Comparison of ENCODE assay signal across 8 cellular contexts in the genomic region with DNA sequence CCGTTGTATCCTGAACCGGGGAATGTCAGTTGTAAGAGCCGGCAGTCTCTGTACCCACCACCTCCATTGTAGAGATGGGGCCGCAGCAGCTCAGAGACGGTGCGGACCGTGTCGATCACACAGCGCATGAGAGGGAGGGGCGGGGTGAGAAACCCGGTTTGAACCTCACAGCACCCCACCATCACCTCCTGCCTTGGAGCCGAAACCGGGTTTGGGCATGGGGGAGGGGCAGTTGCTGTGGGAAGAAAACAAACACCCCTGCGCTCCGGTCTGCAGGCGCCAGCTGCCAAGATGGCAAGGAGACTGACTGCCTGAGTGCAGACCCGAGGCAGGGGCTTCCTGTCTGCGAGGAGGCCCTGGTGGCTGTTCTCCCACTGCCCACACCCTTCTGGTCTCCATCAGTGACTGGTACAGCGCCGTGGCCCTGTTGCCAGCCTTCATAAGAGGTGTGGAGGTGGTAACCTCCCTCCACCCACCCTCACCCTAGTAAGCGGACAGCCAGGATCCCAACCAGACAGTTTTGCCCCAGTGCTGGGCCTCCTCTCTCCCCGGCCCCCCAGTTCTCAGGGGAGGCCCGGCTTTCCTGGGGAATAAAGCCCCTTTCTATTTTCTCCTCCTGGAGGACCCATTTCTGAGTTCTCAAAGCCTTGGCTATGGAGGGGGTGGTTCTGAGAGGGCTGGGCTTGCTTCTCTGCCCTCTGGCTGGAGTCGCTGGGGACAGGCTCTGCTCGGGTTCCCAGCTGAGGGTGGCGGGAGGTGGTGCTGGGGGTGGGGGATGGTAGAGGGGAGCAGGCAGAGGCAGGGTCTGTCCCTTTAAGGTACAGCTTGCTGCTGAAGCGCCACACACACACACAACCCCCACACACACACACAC.
A peak's percentile ranks its signal among the peaks of the same experiment; 100 is the strongest.
DNase-seq lines count a peak whose midpoint lies in the region; ATAC-seq and TF ChIP-seq lines count a peak whose summit lies in the region.

No MANE protein-coding gene starts in this region.

- H3K9me3 ChIP-seq in iPS-18c (ENCODE audit: control insufficient read depth, insufficient read depth, low read length) = no peaks in the 10 kb centered on the region

- H3K9me3 Mint-ChIP-seq in activated T-cell treated with anti-CD3 and anti-CD28 coated beads, Interleukin-2, amount 50 U/mL, for 24 hours = no peaks in the 10 kb centered on the region
- no peaks in the 10 kb centered on the region for H3K9me3 Mint-ChIP-seq in stimulated activated naive CD8-positive, alpha-beta T cell treated with anti-CD3 and anti-CD28 coated beads, Interleukin-15, amount 100 ng/mL, for 72 hours

- H3K4me1 Mint-ChIP-seq in activated T-cell treated with anti-CD3 and anti-CD28 coated beads, Interleukin-2, amount 50 U/mL, for 24 hours (ENCODE audit: low read depth) = peaks cover 49% of the 10 kb centered on the region
- peaks cover 62% of the 10 kb centered on the region for H3K4me1 Mint-ChIP-seq in stimulated activated naive CD8-positive, alpha-beta T cell treated with anti-CD3 and anti-CD28 coated beads, Interleukin-15, amount 100 ng/mL, for 72 hours

- peaks cover 5% of the 10 kb centered on the region for H3K27me3 Mint-ChIP-seq in activated T-cell treated with anti-CD3 and anti-CD28 coated beads, Interleukin-2, amount 50 U/mL, for 24 hours
- peaks cover 9% of the 10 kb centered on the region for H3K27me3 Mint-ChIP-seq in stimulated activated naive CD8-positive, alpha-beta T cell treated with anti-CD3 and anti-CD28 coated beads, Interleukin-15, amount 100 ng/mL, for 72 hours

- peak; percentile 9 for DNase-seq in NCI-H1105 treated with DMSO at 0.1 percent for 48 hours (lab: John Stamatoyannopoulos, UW)
- DNase-seq in NCI-H1105 (lab: John Stamatoyannopoulos, UW) = no peak
- DNase-seq in activated T-cell treated with anti-CD3 and anti-CD28 coated beads, Interleukin-2, amount 50 U/mL, for 24 hours = peak; percentile 57
- DNase-seq in stimulated activated naive CD8-positive, alpha-beta T cell treated with anti-CD3 and anti-CD28 coated beads, Interleukin-15, amount 100 ng/mL, for 72 hours = peak; percentile 41 to 42
- no peak for DNase-seq in glomerular visceral epithelial cell (ENCODE audit: extremely low spot score)

- no peaks in the 10 kb centered on the region for H3K36me3 Mint-ChIP-seq in activated T-cell treated with anti-CD3 and anti-CD28 coated beads, Interleukin-2, amount 50 U/mL, for 24 hours (ENCODE audit: low read depth)

- no peak for TF ChIP-seq POLR2A in GM18505 (IDR thresholded peaks at IDR 0.05; ENCODE audit: borderline replicate concordance, extremely low read depth, insufficient read depth, insufficient read length)

- peak overlapping the region; percentile 56 for H3K27ac Mint-ChIP-seq in activated T-cell treated with anti-CD3 and anti-CD28 coated beads, Interleukin-2, amount 50 U/mL, for 24 hours
- peak overlapping the region in 1 of 2 donors; percentile 83 for H3K27ac Mint-ChIP-seq in stimulated activated naive CD8-positive, alpha-beta T cell treated with anti-CD3 and anti-CD28 coated beads, Interleukin-15, amount 100 ng/mL, for 72 hours

- peak overlapping the region; percentile 54 for H3K4me3 Mint-ChIP-seq in activated T-cell treated with anti-CD3 and anti-CD28 coated beads, Interleukin-2, amount 50 U/mL, for 24 hours
- peak overlapping the region; percentile 62 to 75 for H3K4me3 Mint-ChIP-seq in stimulated activated naive CD8-positive, alpha-beta T cell treated with anti-CD3 and anti-CD28 coated beads, Interleukin-15, amount 100 ng/mL, for 72 hours

- peak overlapping the region; percentile 44 for H3K4me3 ChIP-seq in iPS-18c (ENCODE audit: insufficient read depth, low read depth, low read length)

- peak; percentile 67 for ATAC-seq in stimulated activated naive CD8-positive, alpha-beta T cell treated with anti-CD3 and anti-CD28 coated beads, Interleukin-15, amount 100 ng/mL, for 72 hours
- ATAC-seq in GM19455 (IDR thresholded peaks at IDR 0.05; ENCODE audit: unreplicated experiment) = no peak
- ATAC-seq in GM18505 (IDR thresholded peaks at IDR 0.05; ENCODE audit: unreplicated experiment) = no peak

Comparison
In these comparisons a context has a peak if more than half of its experiments do, and no peak if none do; other contexts are left out.
1. DNase-seq: peak in NCI-H1105 treated with DMSO at 0.1 percent for 48 hours (single experiment), activated T-cell treated with anti-CD3 and anti-CD28 coated beads, Interleukin-2, amount 50 U/mL, for 24 hours (single experiment) and stimulated activated naive CD8-positive, alpha-beta T cell treated with anti-CD3 and anti-CD28 coated beads, Interleukin-15, amount 100 ng/mL, for 72 hours (2 of 2); none in NCI-H1105 (single experiment) and glomerular visceral epithelial cell (single experiment).